ENCODE assay signal across 22 cellular contexts in genomic region chr17:56826611-56827414, GRCh38.
"Had no signal": no experiment of that assay in that cellular context is flagged by ENCODE, and none has a peak within 500 bp of the region (broad histone marks: within the 10 kb centered on the region; RNA-seq: fewer than 3 reads in every experiment).

No MANE protein-coding gene starts in this region.

- H3K4me1 ChIP-seq: psoas muscle had no signal

- ATAC-seq: gastroesophageal sphincter; left ventricle myocardium superior; naive thymus-derived CD4-positive, alpha-beta T cell; psoas muscle; sciatic nerve had no signal

- H3K9me3 ChIP-seq: esophagus squamous epithelium, gastroesophageal sphincter, psoas muscle, stomach, thoracic aorta had no signal

- H3K27me3 ChIP-seq: esophagus squamous epithelium, gastroesophageal sphincter, stomach had no signal

- H3K36me3 ChIP-seq: thoracic aorta had no signal

- H3K4me3 ChIP-seq: esophagus squamous epithelium, gastroesophageal sphincter, psoas muscle, stomach, thoracic aorta had no signal

- H3K27ac ChIP-seq: esophagus squamous epithelium, gastroesophageal sphincter, psoas muscle, stomach, thoracic aorta had no signal

- FAIRE-seq: endometrium, keratinocyte had no signal

- DNase-seq: effector memory CD4-positive, alpha-beta T cell; esophagus squamous epithelium; foreskin fibroblast; glutamatergic neuron; immature natural killer cell; left ventricle myocardium superior; mesendoderm; naive thymus-derived CD4-positive, alpha-beta T cell; nephron progenitor cell; psoas muscle; retina; stimulated activated CD4-positive, alpha-beta T cell treated with anti-CD3 and anti-CD28 coated beads, Interleukin-2, amount 100 ng/mL, for 24 hours; stimulated activated CD4-positive, alpha-beta T cell treated with anti-CD3 and anti-CD28 coated beads, Interleukin-4, amount 100 ng/mL, for 4 hours; stimulated activated naive CD4-positive, alpha-beta T cell; stomach; substantia nigra; trophoblast cell had no signal
